29 cellular contexts compared by ENCODE assay signal in the genomic region with DNA sequence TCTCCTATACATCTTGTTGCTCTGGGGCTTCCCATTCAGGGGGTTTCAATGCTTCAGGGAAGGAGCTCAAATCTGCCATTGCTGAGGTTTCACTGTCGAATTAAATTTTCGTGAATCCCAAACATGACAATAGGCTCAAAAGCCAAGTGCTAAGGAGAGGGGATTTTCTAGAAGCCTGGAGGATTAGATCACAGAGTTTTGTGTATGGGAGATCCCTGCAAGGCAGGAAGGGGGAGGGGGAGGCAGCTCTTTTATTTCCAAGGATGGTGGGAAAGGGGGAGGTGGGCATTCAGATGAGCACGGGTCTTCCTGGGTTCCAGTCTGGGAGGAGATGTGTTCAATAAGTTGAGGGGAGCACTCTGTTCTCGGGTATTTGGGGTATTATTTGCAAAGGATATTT.
DNase-seq lines count a peak whose midpoint lies in the region; ATAC-seq and TF ChIP-seq lines count a peak whose summit lies in the region.
"Had no signal": no experiment of that assay in that cellular context is flagged by ENCODE, and none has a peak within 500 bp of the region (broad histone marks: within the 10 kb centered on the region; RNA-seq: fewer than 3 reads in every experiment).

No MANE protein-coding gene starts in this region.

- H2AK5ac ChIP-seq in neuronal stem cell (ENCODE audit: low read depth, low read length), result no peak overlapping the region

- H3K4me1 Mint-ChIP-seq in glutamatergic neuron (ENCODE audit: low read depth, unreplicated experiment), result peaks cover 20% of the 10 kb centered on the region
- H3K4me1 Mint-ChIP-seq: activated naive CD4-positive, alpha-beta T cell treated with anti-CD3 and anti-CD28 coated beads, Interleukin-2, amount 50 U/mL, for 24 hours; naive B cell; T-cell had no signal

- H3K4me3 Mint-ChIP-seq in glutamatergic neuron (ENCODE audit: unreplicated experiment), result peak overlapping the region; percentile 31
- H3K4me3 Mint-ChIP-seq: activated naive CD4-positive, alpha-beta T cell treated with anti-CD3 and anti-CD28 coated beads, Interleukin-2, amount 50 U/mL, for 24 hours; activated T-cell treated with anti-CD3 and anti-CD28 coated beads, Interleukin-2, amount 50 U/mL, for 72 hours; naive B cell; T-cell had no signal

- no peak overlapping the region for H3K23ac ChIP-seq in neuronal stem cell (ENCODE audit: low read depth, low read length, poor library complexity)

- no peak overlapping the region for H4K91ac ChIP-seq in neuronal stem cell (ENCODE audit: low read depth, low read length, poor library complexity)

- H3K27me3 ChIP-seq in NT2/D1 (ENCODE audit: insufficient read depth, insufficient read length) (no peaks in the 10 kb centered on the region), neuronal stem cell (ENCODE audit: control insufficient read depth in 3 of 3, insufficient read depth in 3 of 3, low read depth in 1 of 3, low read length in 3 of 3) (peaks cover 0 to 10% (median 0%) of the 10 kb centered on the region in 3 experiments), MG63 (no peaks in the 10 kb centered on the region)
- H3K27me3 ChIP-seq: ascending aorta; BLaER1 treated with 17β-estradiol and CSF1 and Interleukin-3, amounts not matched to agents 10 nM and 100 nM; pancreas; uterus had no signal

- H3K9ac ChIP-seq in NT2/D1 (ENCODE audit: insufficient read length, low read depth) (no peak overlapping the region), neuronal stem cell (ENCODE audit: low read depth, low read length, poor library complexity) (no peak overlapping the region)
- H3K9ac ChIP-seq: BLaER1 treated with 17β-estradiol and CSF1 and Interleukin-3, amounts not matched to agents 10 nM and 100 nM had no signal

- peaks cover 5% of the 10 kb centered on the region for H3K36me3 Mint-ChIP-seq in glutamatergic neuron (ENCODE audit: unreplicated experiment)
- H3K36me3 Mint-ChIP-seq: activated naive CD4-positive, alpha-beta T cell treated with anti-CD3 and anti-CD28 coated beads, Interleukin-2, amount 50 U/mL, for 24 hours; naive B cell; T-cell had no signal

- peaks cover 7% of the 10 kb centered on the region for H3K27me3 Mint-ChIP-seq in glutamatergic neuron (ENCODE audit: unreplicated experiment)

- H3K4ac ChIP-seq in neuronal stem cell (ENCODE audit: low read length), result no peak overlapping the region

- no peaks in the 10 kb centered on the region for H3K9me3 ChIP-seq in NT2/D1 (ENCODE audit: insufficient read depth, low read length)
- no peaks in the 10 kb centered on the region for H3K9me3 ChIP-seq in neuronal stem cell (replicated peaks in 1 of 2; ENCODE audit: control insufficient read depth in 2 of 2, insufficient read depth in 1 of 2, low read depth in 1 of 2, low read length in 2 of 2)
- no peaks in the 10 kb centered on the region for H3K9me3 ChIP-seq in MG63
- H3K9me3 ChIP-seq: ascending aorta; BLaER1 treated with 17β-estradiol and CSF1 and Interleukin-3, amounts not matched to agents 10 nM and 100 nM; HAP-1; pancreas; uterus had no signal

- peaks cover 20% of the 10 kb centered on the region for H3K4me1 ChIP-seq in NT2/D1 (ENCODE audit: insufficient read depth, insufficient read length)
- H3K4me1 ChIP-seq in neuronal stem cell (ENCODE audit: control insufficient read depth in 2 of 2, insufficient read depth in 1 of 2, low read depth in 1 of 2, low read length in 2 of 2), result peaks cover 19 to 46% of the 10 kb centered on the region in 2 donors
- H3K4me1 ChIP-seq: pancreas, uterus had no signal

- H2AFZ ChIP-seq in neuronal stem cell (ENCODE audit: low read length), result peak overlapping the region; percentile 12

- H4K8ac ChIP-seq in neuronal stem cell (ENCODE audit: low read depth, low read length), result no peak overlapping the region

- no peak overlapping the region for H3K4me2 ChIP-seq in neuronal stem cell (ENCODE audit: insufficient read depth, low read length, poor library complexity, severe bottlenecking)
- H3K4me2 ChIP-seq: BLaER1 treated with 17β-estradiol and CSF1 and Interleukin-3, amounts not matched to agents 10 nM and 100 nM had no signal

- in situ Hi-C loops in GM13977 (cut with MboI; ENCODE audit: low pct_unique_long_range_greater_than_20kb, low sequenced_read_pairs, unreplicated experiment), result no loop called here

- DNase-seq in GM13977 (ENCODE audit: low spot score), result peak; percentile 2
- DNase-seq in NT2/D1 (ENCODE audit: low read depth, low spot score), result peak; percentile 71
- DNase-seq in glutamatergic neuron, result no peak
- no peak for DNase-seq in neuronal stem cell (ENCODE audit: low spot score)
- DNase-seq in islet precursor cell, result no peak
- DNase-seq in MG63, result no peak
- DNase-seq: ACHN; activated CD4-positive, alpha-beta T cell treated with anti-CD3 and anti-CD28 coated beads for 48 hours; activated T-cell treated with anti-CD3 and anti-CD28 coated beads, Interleukin-2, amount 50 U/mL, for 72 hours; effector CD8-positive, alpha-beta T cell; foreskin melanocyte; mammary epithelial cell; naive B cell; NCI-H1694 treated with DMSO at 0.1 percent for 48 hours; NCI-H2227 treated with DMSO at 0.1 percent for 48 hours; NCI-H774; OCI-M1; pancreas; Right ventricle myocardium superior; T-cell; uterus had no signal

- TF ChIP-seq CTCF in GM13977 (IDR thresholded peaks at IDR 0.05; ENCODE audit: extremely low read depth, insufficient read depth, missing control alignments) (no peak), glutamatergic neuron (IDR thresholded peaks at IDR 0.05; ENCODE audit: partially characterized antibody, unreplicated experiment) (no peak)

- H3K9me3 Mint-ChIP-seq in glutamatergic neuron (ENCODE audit: unreplicated experiment), result peaks cover 3% of the 10 kb centered on the region
- H3K9me3 Mint-ChIP-seq: activated naive CD4-positive, alpha-beta T cell treated with anti-CD3 and anti-CD28 coated beads, Interleukin-2, amount 50 U/mL, for 24 hours; activated T-cell treated with anti-CD3 and anti-CD28 coated beads, Interleukin-2, amount 50 U/mL, for 72 hours; naive B cell; T-cell had no signal

- H3K18ac ChIP-seq in neuronal stem cell (ENCODE audit: low read length), result no peak overlapping the region

- ATAC-seq in HG03354 (IDR thresholded peaks at IDR 0.05; ENCODE audit: poor library complexity, severe bottlenecking, unreplicated experiment), result no peak
- no peak for ATAC-seq in GM21515 (IDR thresholded peaks at IDR 0.05; ENCODE audit: unreplicated experiment)
- ATAC-seq: activated T-cell treated with anti-CD3 and anti-CD28 coated beads, Interleukin-2, amount 50 U/mL, for 72 hours; esophagus mucosa; pancreas; sciatic nerve; T-cell had no signal

- WGBS in neuronal stem cell (ENCODE audit: extremely low coverage in 2 of 2, insufficient read length in 2 of 2, insufficient replicate concordance in 1 of 2), 2 donors, result no CpG with 5 or more reads among the region's 4 CpGs

- H2BK15ac ChIP-seq in neuronal stem cell (ENCODE audit: low read length), result no peak overlapping the region

- H2BK5ac ChIP-seq in neuronal stem cell (ENCODE audit: low read length), result no peak overlapping the region

- H3K27ac Mint-ChIP-seq in glutamatergic neuron (ENCODE audit: unreplicated experiment), result no peak overlapping the region
- H3K27ac Mint-ChIP-seq: activated naive CD4-positive, alpha-beta T cell treated with anti-CD3 and anti-CD28 coated beads, Interleukin-2, amount 50 U/mL, for 24 hours; activated T-cell treated with anti-CD3 and anti-CD28 coated beads, Interleukin-2, amount 50 U/mL, for 72 hours; naive B cell; T-cell had no signal

- no peak overlapping the region for H3K4me3 ChIP-seq in NT2/D1 (ENCODE audit: insufficient read length, low read depth)
- no peak overlapping the region for H3K4me3 ChIP-seq in neuronal stem cell (ENCODE audit: low read length in 2 of 2)
- H3K4me3 ChIP-seq in MG63, result no peak overlapping the region
- H3K4me3 ChIP-seq: ascending aorta; BLaER1 treated with 17β-estradiol and CSF1 and Interleukin-3, amounts not matched to agents 10 nM and 100 nM; HAP-1; pancreas; uterus had no signal

- H3K36me3 ChIP-seq in NT2/D1 (ENCODE audit: insufficient read depth, insufficient read length, low read length), result no peaks in the 10 kb centered on the region
- no peaks in the 10 kb centered on the region for H3K36me3 ChIP-seq in neuronal stem cell (replicated peaks in 1 of 2; ENCODE audit: control insufficient read depth in 2 of 2, insufficient read depth in 2 of 2, low read length in 2 of 2)
- no peaks in the 10 kb centered on the region for H3K36me3 ChIP-seq in MG63
- H3K36me3 ChIP-seq: ascending aorta; BLaER1 treated with 17β-estradiol and CSF1 and Interleukin-3, amounts not matched to agents 10 nM and 100 nM; HAP-1; pancreas; uterus had no signal

- H3K14ac ChIP-seq in neuronal stem cell (ENCODE audit: low read length), result no peak overlapping the region

- no peak overlapping the region for H2BK120ac ChIP-seq in neuronal stem cell (ENCODE audit: low read depth, low read length)

- H2BK12ac ChIP-seq in neuronal stem cell (ENCODE audit: low read length), result no peak overlapping the region

- H3K79me1 ChIP-seq in neuronal stem cell (ENCODE audit: low read depth, low read length), result no peaks in the 10 kb centered on the region

- H3K27ac ChIP-seq in neuronal stem cell (replicated peaks; ENCODE audit: low read length), result peak overlapping the region; percentile 19
- H3K27ac ChIP-seq: ascending aorta; BLaER1 treated with 17β-estradiol and CSF1 and Interleukin-3, amounts not matched to agents 10 nM and 100 nM; pancreas; uterus had no signal

Comparison
In these comparisons a context has a peak if more than half of its experiments do, and no peak if none do; other contexts are left out.
1. DNase-seq: peak in GM13977 (single experiment) and NT2/D1 (single experiment); none in glutamatergic neuron (single experiment), neuronal stem cell (single experiment), islet precursor cell (single experiment) and MG63 (single experiment).